22 cellular contexts compared by ENCODE assay signal in genomic region chr19:6047256-6047655, GRCh38.
"Had no signal": no experiment of that assay in that cellular context is flagged by ENCODE, and none has a peak within 500 bp of the region (broad histone marks: within the 10 kb centered on the region; RNA-seq: fewer than 3 reads in every experiment).

No MANE protein-coding gene starts in this region.

- H3K27me3 ChIP-seq: adrenal gland, ascending aorta, colonic mucosa, dorsolateral prefrontal cortex, esophagus squamous epithelium, spleen, thyroid gland had no signal

- H3K27ac Mint-ChIP-seq: activated naive CD8-positive, alpha-beta T cell; activated T-helper 1 cell treated with anti-CD3 and anti-CD28 coated beads, Interleukin-12 subunit alpha, Interleukin-12 subunit beta, Interleukin-2, Interleukin-4 antibody, amounts not matched to agents 30 ng/mL and 10 ng/mL and 1 ng/mL, durations not matched to agents 14 hours and 24 hours and 36 hours; effector memory CD8-positive, alpha-beta T cell; mesothelial cell of epicardium; nephron progenitor cell; T-helper 1 cell treated with Interleukin-12 subunit alpha and Interleukin-12 subunit beta and Interleukin-4 antibody, amounts not matched to agents 30 μg/mL and 1 μg/mL, for 36 hours; WTC11 had no signal

- H3K4me3 ChIP-seq: adrenal gland, ascending aorta, colonic mucosa, dorsolateral prefrontal cortex, esophagus squamous epithelium, lower lobe of right lung, spleen, thyroid gland had no signal

- FAIRE-seq: kidney had no signal

- H3K9me3 Mint-ChIP-seq: activated T-helper 1 cell treated with anti-CD3 and anti-CD28 coated beads, Interleukin-12 subunit alpha, Interleukin-12 subunit beta, Interleukin-2, Interleukin-4 antibody, amounts not matched to agents 30 ng/mL and 10 ng/mL and 1 ng/mL, durations not matched to agents 14 hours and 24 hours and 36 hours; central memory CD8-positive, alpha-beta T cell; effector memory CD8-positive, alpha-beta T cell; T-helper 1 cell treated with Interleukin-12 subunit alpha and Interleukin-12 subunit beta and Interleukin-4 antibody, amounts not matched to agents 30 μg/mL and 1 μg/mL, for 36 hours; WTC11 had no signal

- H3K27me3 Mint-ChIP-seq: activated naive CD8-positive, alpha-beta T cell had no signal

- H3K36me3 Mint-ChIP-seq: mesothelial cell of epicardium, WTC11 had no signal

- H3K9me3 ChIP-seq: adrenal gland, ascending aorta, colonic mucosa, esophagus squamous epithelium, lower lobe of right lung, spleen, thyroid gland had no signal

- H3K36me3 ChIP-seq: adrenal gland, colonic mucosa, thyroid gland had no signal

- H3K4me3 Mint-ChIP-seq: activated naive CD8-positive, alpha-beta T cell; activated T-helper 1 cell treated with anti-CD3 and anti-CD28 coated beads, Interleukin-12 subunit alpha, Interleukin-12 subunit beta, Interleukin-2, Interleukin-4 antibody, amounts not matched to agents 30 ng/mL and 10 ng/mL and 1 ng/mL, durations not matched to agents 14 hours and 24 hours and 36 hours; central memory CD8-positive, alpha-beta T cell; effector memory CD8-positive, alpha-beta T cell; mesothelial cell of epicardium; nephron progenitor cell; T-helper 1 cell treated with Interleukin-12 subunit alpha and Interleukin-12 subunit beta and Interleukin-4 antibody, amounts not matched to agents 30 μg/mL and 1 μg/mL, for 36 hours; WTC11 had no signal

- DNase-seq: activated gamma-delta T cell treated with Interleukin-2 at 50 U/mL for 16 hours; colonic mucosa; effector memory CD8-positive, alpha-beta T cell; esophagus squamous epithelium; lower lobe of right lung; nucleus accumbens; spleen; stimulated activated CD4-positive, alpha-beta T cell treated with anti-CD3 and anti-CD28 coated beads, Interleukin-4, amount 100 ng/mL, for 1 hour; stimulated activated naive CD4-positive, alpha-beta T cell treated with Interleukin-2 at 50 U/mL for 16 hours; T1000 had no signal

- H3K4me1 ChIP-seq: colonic mucosa had no signal

- H3K27ac ChIP-seq: adrenal gland, ascending aorta, colonic mucosa, dorsolateral prefrontal cortex, lower lobe of right lung, spleen, thyroid gland had no signal
